ENCODE assay signal across 26 cellular contexts in genomic region chr11:81907996-81908395, GRCh38.
"Had no signal": no experiment of that assay in that cellular context is flagged by ENCODE, and none has a peak within 500 bp of the region (broad histone marks: within the 10 kb centered on the region; RNA-seq: fewer than 3 reads in every experiment).

No MANE protein-coding gene starts in this region.

- H3K9me3 ChIP-seq: upper lobe of left lung had no signal

- H3K27me3 Mint-ChIP-seq: activated B cell treated with CpG ODN at 0.5 μM for 24 hours; activated CD8-positive, alpha-beta T cell treated with anti-CD3 and anti-CD28 coated beads for 36 hours; activated naive CD4-positive, alpha-beta T cell treated with anti-CD3 and anti-CD28 coated beads, Interleukin-2, amount 50 U/mL, for 24 hours; activated naive CD8-positive, alpha-beta T cell treated with anti-CD3 and anti-CD28 coated beads, Interleukin-2, amount 50 U/mL, for 24 hours; effector memory CD8-positive, alpha-beta T cell; stimulated activated naive CD8-positive, alpha-beta T cell treated with anti-CD3 and anti-CD28 coated beads, Interleukin-15, Interleukin-2, amounts not matched to agents 100 ng/mL and 50 ng/mL, for 24 hours had no signal

- H3K4me2 ChIP-seq: neural progenitor cell had no signal

- ATAC-seq: activated CD8-positive, alpha-beta T cell treated with anti-CD3 and anti-CD28 coated beads for 36 hours; activated naive CD8-positive, alpha-beta T cell treated with anti-CD3 and anti-CD28 coated beads, Interleukin-2, amount 50 U/mL, for 24 hours; activated T-cell treated with anti-CD3 and anti-CD28 coated beads, Interleukin-2, amount 50 U/mL, for 4 hours; effector memory CD8-positive, alpha-beta T cell; left colon; natural killer cell; right cardiac atrium; SK-N-SH treated with all-trans-retinoic acid at 6 μM for 48 hours; stimulated activated effector memory CD8-positive, alpha-beta T cell treated with anti-CD3 and anti-CD28 coated beads, Interleukin-12 subunit alpha, Interleukin-12 subunit beta, amount 100 ng/mL, for 72 hours had no signal

- H2AFZ ChIP-seq: neural progenitor cell had no signal

- H3K9ac ChIP-seq: neural progenitor cell had no signal

- H3K36me3 ChIP-seq: neural progenitor cell, upper lobe of left lung had no signal

- H3K4me1 ChIP-seq: neural progenitor cell, upper lobe of left lung had no signal

- DNase-seq: activated B cell treated with CpG ODN at 0.5 μM for 24 hours; activated CD4-positive, alpha-beta T cell treated with anti-CD3 and anti-CD28 coated beads, Interleukin-2, amount 50 U/mL, for 1 hour; activated CD8-positive, alpha-beta T cell treated with anti-CD3 and anti-CD28 coated beads for 36 hours; activated naive CD8-positive, alpha-beta T cell treated with anti-CD3 and anti-CD28 coated beads, Interleukin-2, amount 50 U/mL, for 24 hours; activated T-cell treated with anti-CD3 and anti-CD28 coated beads, Interleukin-2, amount 50 U/mL, for 4 hours; amygdala; cortex of kidney; effector memory CD8-positive, alpha-beta T cell; foreskin melanocyte; islet precursor cell; left colon; mammary epithelial cell; natural killer cell; posterior cingulate gyrus; right cardiac atrium; stimulated activated CD4-positive, alpha-beta T cell treated with anti-CD3 and anti-CD28 coated beads, Interleukin-4, amount 100 ng/mL, for 24 hours; substantia nigra; T-helper 2 cell; upper lobe of left lung had no signal

- H3K27ac ChIP-seq: neural progenitor cell, upper lobe of left lung had no signal

- H3K4me1 Mint-ChIP-seq: activated naive CD8-positive, alpha-beta T cell treated with anti-CD3 and anti-CD28 coated beads, Interleukin-2, amount 50 U/mL, for 24 hours; brain; neural progenitor cell; stimulated activated effector memory CD8-positive, alpha-beta T cell treated with anti-CD3 and anti-CD28 coated beads, Interleukin-12 subunit alpha, Interleukin-12 subunit beta, amount 100 ng/mL, for 72 hours had no signal

- H3K27me3 ChIP-seq: neural progenitor cell, upper lobe of left lung had no signal

- H3K36me3 Mint-ChIP-seq: activated naive CD4-positive, alpha-beta T cell treated with anti-CD3 and anti-CD28 coated beads, Interleukin-2, amount 50 U/mL, for 24 hours; brain; natural killer cell; neural progenitor cell; stimulated activated effector memory CD8-positive, alpha-beta T cell treated with anti-CD3 and anti-CD28 coated beads, Interleukin-12 subunit alpha, Interleukin-12 subunit beta, amount 100 ng/mL, for 72 hours had no signal

- H3K4me3 ChIP-seq: neural progenitor cell, upper lobe of left lung had no signal

- H3K27ac Mint-ChIP-seq: activated B cell treated with CpG ODN at 0.5 μM for 24 hours; activated CD8-positive, alpha-beta T cell treated with anti-CD3 and anti-CD28 coated beads for 36 hours; activated naive CD8-positive, alpha-beta T cell treated with anti-CD3 and anti-CD28 coated beads, Interleukin-2, amount 50 U/mL, for 24 hours; activated T-helper 2 cell treated with anti-CD3 and anti-CD28 coated beads, Interferon-gamma antibody, Interleukin-2, Interleukin-4, amounts not matched to agents 10 μg/mL and 5 μg/mL and 100 μg/mL, durations not matched to agents 14 hours and 24 hours and 36 hours; brain; effector memory CD8-positive, alpha-beta T cell; natural killer cell; neural progenitor cell; stimulated activated effector memory CD8-positive, alpha-beta T cell treated with anti-CD3 and anti-CD28 coated beads, Interleukin-12 subunit alpha, Interleukin-12 subunit beta, amount 100 ng/mL, for 72 hours; stimulated activated naive CD8-positive, alpha-beta T cell treated with anti-CD3 and anti-CD28 coated beads, Interleukin-15, Interleukin-2, amounts not matched to agents 100 ng/mL and 50 ng/mL, for 24 hours had no signal

- H3K9me3 Mint-ChIP-seq: activated naive CD4-positive, alpha-beta T cell treated with anti-CD3 and anti-CD28 coated beads, Interleukin-2, amount 50 U/mL, for 24 hours; activated naive CD8-positive, alpha-beta T cell treated with anti-CD3 and anti-CD28 coated beads, Interleukin-2, amount 50 U/mL, for 24 hours; activated T-cell treated with anti-CD3 and anti-CD28 coated beads, Interleukin-2, amount 50 U/mL, for 4 hours; activated T-helper 2 cell treated with anti-CD3 and anti-CD28 coated beads, Interferon-gamma antibody, Interleukin-2, Interleukin-4, amounts not matched to agents 10 μg/mL and 5 μg/mL and 100 μg/mL, durations not matched to agents 14 hours and 24 hours and 36 hours; brain; effector memory CD8-positive, alpha-beta T cell; natural killer cell; neural progenitor cell; stimulated activated effector memory CD8-positive, alpha-beta T cell treated with anti-CD3 and anti-CD28 coated beads, Interleukin-12 subunit alpha, Interleukin-12 subunit beta, amount 100 ng/mL, for 72 hours; stimulated activated naive CD8-positive, alpha-beta T cell treated with anti-CD3 and anti-CD28 coated beads, Interleukin-15, Interleukin-2, amounts not matched to agents 100 ng/mL and 50 ng/mL, for 24 hours had no signal

- H3K4me3 Mint-ChIP-seq: activated B cell treated with CpG ODN at 0.5 μM for 24 hours; activated CD8-positive, alpha-beta T cell treated with anti-CD3 and anti-CD28 coated beads for 36 hours; activated naive CD4-positive, alpha-beta T cell treated with anti-CD3 and anti-CD28 coated beads, Interleukin-2, amount 50 U/mL, for 24 hours; activated naive CD8-positive, alpha-beta T cell treated with anti-CD3 and anti-CD28 coated beads, Interleukin-2, amount 50 U/mL, for 24 hours; activated T-cell treated with anti-CD3 and anti-CD28 coated beads, Interleukin-2, amount 50 U/mL, for 4 hours; brain; effector memory CD8-positive, alpha-beta T cell; natural killer cell; neural progenitor cell; stimulated activated effector memory CD8-positive, alpha-beta T cell treated with anti-CD3 and anti-CD28 coated beads, Interleukin-12 subunit alpha, Interleukin-12 subunit beta, amount 100 ng/mL, for 72 hours; stimulated activated naive CD8-positive, alpha-beta T cell treated with anti-CD3 and anti-CD28 coated beads, Interleukin-15, Interleukin-2, amounts not matched to agents 100 ng/mL and 50 ng/mL, for 24 hours had no signal
